ENCODE assay signal across 8 cellular contexts in the genomic region with DNA sequence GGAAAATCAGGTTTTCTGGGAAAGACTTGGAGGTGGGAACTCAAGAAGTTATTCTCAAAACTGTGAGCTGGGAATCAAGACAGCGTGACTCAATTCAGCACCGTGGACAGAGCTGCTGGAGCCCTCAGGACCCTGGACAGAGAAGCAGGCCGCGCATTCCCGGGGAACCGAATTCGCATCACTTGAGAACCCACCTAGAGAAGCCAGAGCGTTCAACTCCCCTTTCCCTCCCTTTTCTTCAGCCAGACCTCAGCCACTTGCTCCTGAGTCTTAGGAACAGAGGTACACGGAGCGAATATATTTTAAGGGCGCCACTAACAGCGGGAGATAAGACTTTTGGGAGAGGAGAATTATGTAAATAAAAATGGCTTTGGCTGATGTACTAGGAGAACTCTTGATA. TPM values are rescaled to one million over a fixed set of nuclear protein-coding genes. Genes with fewer than 3 reads are reported as not detected.
DNase-seq lines count a peak whose midpoint lies in the region; ATAC-seq and TF ChIP-seq lines count a peak whose summit lies in the region.

No MANE protein-coding gene starts in this region.

- POLR2A ChIA-PET in HCT116 (lab: Charles Lee): no interaction called here

- in situ Hi-C loops in gastrocnemius medialis (cut with MboI; ENCODE audit: low sequenced_read_pairs in 4 of 4): no loop called here

- no peak overlapping the region for H3K9ac ChIP-seq in HCT116 (ENCODE audit: low read length)

- TF ChIP-seq CTCF in HCT116 (IDR thresholded peaks at IDR 0.05 in 2 of 3, conservative IDR thresholded peaks at IDR 0.05 in 1 of 3; ENCODE audit: borderline replicate concordance in 1 of 3, insufficient read depth in 1 of 3, low read depth in 2 of 3, low read length in 2 of 3): no peak
- TF ChIP-seq CTCF in gastrocnemius medialis (IDR thresholded peaks at IDR 0.05 in 4 of 5, conservative IDR thresholded peaks at IDR 0.05 in 1 of 5): no peak

- H3K79me2 ChIP-seq in HCT116 (ENCODE audit: insufficient read depth, low read length): no peaks in the 10 kb centered on the region

- H3K36me3 ChIP-seq in HCT116 (ENCODE audit: control insufficient read depth in 1 of 2, insufficient read depth in 2 of 2, low read length in 2 of 2): no peaks in the 10 kb centered on the region
- H3K36me3 ChIP-seq in gastrocnemius medialis: no peaks in the 10 kb centered on the region

- H3K27me3 ChIP-seq in HCT116 (ENCODE audit: insufficient read depth, low read length): no peaks in the 10 kb centered on the region; the same call in 1 of the 2 replicates
- H3K27me3 ChIP-seq in gastrocnemius medialis: peaks cover 42 to 45% (median 44%) of the 10 kb centered on the region in 3 donors

- peak overlapping the region; percentile 66 for H3K4me3 Mint-ChIP-seq in T-helper 2 cell treated with Interferon-gamma antibody and Interleukin-4, amounts not matched to agents 5 μg/mL and 100 μg/mL, for 36 hours

- H3K27me3 Mint-ChIP-seq in T-helper 2 cell treated with Interferon-gamma antibody and Interleukin-4, amounts not matched to agents 5 μg/mL and 100 μg/mL, for 36 hours (ENCODE audit: low read depth): peaks cover 61% of the 10 kb centered on the region

- peaks cover 0 to 19% of the 10 kb centered on the region in 2 experiments; a peak in 3 of 4 replicates for H3K4me1 ChIP-seq in HCT116 (ENCODE audit: control insufficient read depth in 1 of 2, insufficient read depth in 2 of 2, low read length in 2 of 2)
- no peaks in the 10 kb centered on the region for H3K4me1 ChIP-seq in gastrocnemius medialis

- intact Hi-C loops in HCT116 (cut with micrococcal nuclease) (no loop called here), gastrocnemius medialis (cut with DNase I; ENCODE audit: low total_unique reads) (no loop called here)

- H3K9me3 ChIP-seq in HCT116 (ENCODE audit: control insufficient read depth in 1 of 2, insufficient read depth in 1 of 2, low read depth in 1 of 2, low read length in 2 of 2) (no peaks in the 10 kb centered on the region), gastrocnemius medialis (no peaks in the 10 kb centered on the region)

- RAD21 ChIA-PET in HCT116 (lab: Charles Lee; ENCODE audit: low non-redundant PET in 1 of 2, low total read pairs in 2 of 2, uncharacterized antibody in 2 of 2, unreplicated experiment in 2 of 2): no interaction called here

- H3K27ac ChIP-seq in HCT116 (ENCODE audit: low read depth, low read length) (no peak overlapping the region), gastrocnemius medialis (no peak overlapping the region)

- no TSS peak for BruUV-seq in HCT116 (replicated peaks; lab: Mats Ljungman, UMichigan)

- H3K9me3 Mint-ChIP-seq in T-helper 2 cell treated with Interferon-gamma antibody and Interleukin-4, amounts not matched to agents 5 μg/mL and 100 μg/mL, for 36 hours: no peaks in the 10 kb centered on the region

- no peak for TF ChIP-seq RAD21 in HCT116 (IDR thresholded peaks at IDR 0.05; ENCODE audit: low read depth)

- CTCF ChIA-PET in HCT116 (lab: Charles Lee): interaction anchor here (0.8 to 1.0 kb wide), 2 partner anchors 9 to 123 kb away, joined by 3 to 10 read pairs; no protein-coding TSS in a partner anchor

- no peak overlapping the region for H3K4me3 ChIP-seq in HCT116 (replicated peaks in 1 of 2; ENCODE audit: low read depth in 1 of 2, low read length in 2 of 2)
- no peak overlapping the region for H3K4me3 ChIP-seq in gastrocnemius medialis

- H3K36me3 Mint-ChIP-seq in T-helper 2 cell treated with Interferon-gamma antibody and Interleukin-4, amounts not matched to agents 5 μg/mL and 100 μg/mL, for 36 hours (ENCODE audit: low read depth): no peaks in the 10 kb centered on the region

- TF ChIP-seq POLR2A in HCT116 (IDR thresholded peaks at IDR 0.05; ENCODE audit: borderline replicate concordance, extremely low read depth, insufficient read depth, insufficient read length): no peak
- TF ChIP-seq POLR2A in gastrocnemius medialis (IDR thresholded peaks at IDR 0.05): no peak

- no peaks in the 10 kb centered on the region for H3K9me2 ChIP-seq in HCT116 (ENCODE audit: insufficient read depth)

- DNase-seq in HCT116 (ENCODE audit: low read depth, low spot score) (no peak), amygdala (lab: John Stamatoyannopoulos, UW) (peak in 49 of 56 donors; percentile 1 to 80 (median 29)), hypothalamus (lab: John Stamatoyannopoulos, UW) (peak in 45 of 51 donors; percentile 2 to 69 (median 31)), gastrocnemius medialis (peak; percentile 33 to 35), DMS79 treated with DMSO at 0.1 percent for 48 hours (lab: John Stamatoyannopoulos, UW) (no peak), NCI-H2196 (lab: John Stamatoyannopoulos, UW; ENCODE audit: unreplicated experiment) (no peak)
- DNase-seq in T-helper 2 cell treated with Interferon-gamma antibody and Interleukin-4, amounts not matched to agents 5 μg/mL and 100 μg/mL, for 36 hours (ENCODE audit: low spot score): peak; percentile 61

- no peak overlapping the region for H3K27ac Mint-ChIP-seq in T-helper 2 cell treated with Interferon-gamma antibody and Interleukin-4, amounts not matched to agents 5 μg/mL and 100 μg/mL, for 36 hours

- H3K4me2 ChIP-seq in HCT116 (ENCODE audit: low read length): peak overlapping the region; percentile 77

- no peaks in the 10 kb centered on the region for H4K20me1 ChIP-seq in HCT116 (ENCODE audit: insufficient read depth)

- ATAC-seq in HCT116: peak; percentile 73
- peak; percentile 70 to 75 for ATAC-seq in gastrocnemius medialis
- no peak for ATAC-seq in HG02870 (IDR thresholded peaks at IDR 0.05; ENCODE audit: unreplicated experiment)

- H3K4me1 Mint-ChIP-seq in T-helper 2 cell treated with Interferon-gamma antibody and Interleukin-4, amounts not matched to agents 5 μg/mL and 100 μg/mL, for 36 hours (ENCODE audit: low read depth): peaks cover 14% of the 10 kb centered on the region

- H2AFZ ChIP-seq in HCT116 (ENCODE audit: low read depth, low read length, poor library complexity, severe bottlenecking): no peak overlapping the region

TF ChIP-seq in HCT116, 20 proteins besides CTCF, POLR2A, EP300 and RAD21 (continues in another document):
- peak; percentile 64; the same call in 1 of the 2 replicates for TF ChIP-seq POLR2AphosphoS5 (IDR thresholded peaks at IDR 0.05; ENCODE audit: low read depth, low read length)
- no peak for TF ChIP-seq TCF7L2 (IDR thresholded peaks at IDR 0.05; ENCODE audit: borderline replicate concordance, extremely low read depth, insufficient read depth, insufficient read length)
- no peak for TF ChIP-seq SP1 (IDR thresholded peaks at IDR 0.05; ENCODE audit: low read depth)
- TF ChIP-seq, protein P1, sequence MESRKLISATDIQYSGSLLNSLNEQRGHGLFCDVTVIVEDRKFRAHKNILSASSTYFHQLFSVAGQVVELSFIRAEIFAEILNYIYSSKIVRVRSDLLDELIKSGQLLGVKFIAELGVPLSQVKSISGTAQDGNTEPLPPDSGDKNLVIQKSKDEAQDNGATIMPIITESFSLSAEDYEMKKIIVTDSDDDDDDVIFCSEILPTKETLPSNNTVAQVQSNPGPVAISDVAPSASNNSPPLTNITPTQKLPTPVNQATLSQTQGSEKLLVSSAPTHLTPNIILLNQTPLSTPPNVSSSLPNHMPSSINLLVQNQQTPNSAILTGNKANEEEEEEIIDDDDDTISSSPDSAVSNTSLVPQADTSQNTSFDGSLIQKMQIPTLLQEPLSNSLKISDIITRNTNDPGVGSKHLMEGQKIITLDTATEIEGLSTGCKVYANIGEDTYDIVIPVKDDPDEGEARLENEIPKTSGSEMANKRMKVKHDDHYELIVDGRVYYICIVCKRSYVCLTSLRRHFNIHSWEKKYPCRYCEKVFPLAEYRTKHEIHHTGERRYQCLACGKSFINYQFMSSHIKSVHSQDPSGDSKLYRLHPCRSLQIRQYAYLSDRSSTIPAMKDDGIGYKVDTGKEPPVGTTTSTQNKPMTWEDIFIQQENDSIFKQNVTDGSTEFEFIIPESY (IDR thresholded peaks at IDR 0.05; ENCODE audit: extremely low read depth, insufficient replicate concordance, low read length): no peak
- no peak for TF ChIP-seq EZH2phosphoT487 (IDR thresholded peaks at IDR 0.05; ENCODE audit: borderline replicate concordance)
- TF ChIP-seq CBX3 (IDR thresholded peaks at IDR 0.05; ENCODE audit: low read depth): peak; percentile 75
- peak; percentile 99 for TF ChIP-seq SIN3A (IDR thresholded peaks at IDR 0.05; ENCODE audit: low read depth)
- no peak for TF ChIP-seq EZH2 (IDR thresholded peaks at IDR 0.05)
- TF ChIP-seq ZNF274 (IDR thresholded peaks at IDR 0.05; ENCODE audit: low read depth, low read length): no peak
- TF ChIP-seq ELF1 (IDR thresholded peaks at IDR 0.05; ENCODE audit: borderline replicate concordance, low read depth): no peak
- no peak for TF ChIP-seq ZFX (IDR thresholded peaks at IDR 0.05)
- TF ChIP-seq EGR1 (IDR thresholded peaks at IDR 0.05; ENCODE audit: low read depth): no peak
- TF ChIP-seq, protein P2, sequence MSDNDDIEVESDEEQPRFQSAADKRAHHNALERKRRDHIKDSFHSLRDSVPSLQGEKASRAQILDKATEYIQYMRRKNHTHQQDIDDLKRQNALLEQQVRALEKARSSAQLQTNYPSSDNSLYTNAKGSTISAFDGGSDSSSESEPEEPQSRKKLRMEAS (IDR thresholded peaks at IDR 0.05): peak; percentile 85

RNA-seq across cellular contexts. Expression of gene LIN28A, which starts 2.0 kb away (rescaled TPM):
- total RNA-seq in HCT116 (2021; ENCODE audit: unreplicated experiment): 1.4 TPM
- 0.21 and 0.33 TPM in 2 replicates for polyA plus RNA-seq in HCT116 (2012)
- not detected for total RNA-seq in gastrocnemius medialis

RNA-seq across cellular contexts. Expression of gene DHDDS, which starts 23.5 kb away (rescaled TPM):
- total RNA-seq in HCT116 (2021; ENCODE audit: unreplicated experiment) (46.0 TPM), gastrocnemius medialis (10 to 100 TPM; 12.1 to 30.7 (median 22.3) TPM)
- polyA plus RNA-seq in HCT116 (2012): 25.5 and 29.2 TPM in 2 replicates

RNA-seq across cellular contexts. Expression of gene ZNF683, which starts 36.1 kb away (rescaled TPM):
- total RNA-seq in HCT116 (2021; ENCODE audit: unreplicated experiment) (not detected), gastrocnemius medialis (not detected)
- not detected in 2 replicates for polyA plus RNA-seq in HCT116 (2012)

RNA-seq across cellular contexts. Expression of gene CRYBG2, which starts 54.7 kb away (rescaled TPM):
- total RNA-seq in HCT116 (2021; ENCODE audit: unreplicated experiment): 10.5 TPM
- polyA plus RNA-seq in HCT116 (2012): 11.8 and 13.8 TPM in 2 replicates
- not detected for total RNA-seq in gastrocnemius medialis

Comparison
In these comparisons a context has a peak if more than half of its experiments do, and no peak if none do; other contexts are left out.
1. DNase-seq: peak in T-helper 2 cell treated with Interferon-gamma antibody and Interleukin-4, amounts not matched to agents 5 μg/mL and 100 μg/mL, for 36 hours (single experiment), amygdala (49 of 56), hypothalamus (45 of 51) and gastrocnemius medialis (2 of 2); none in HCT116 (single experiment), DMS79 treated with DMSO at 0.1 percent for 48 hours (single experiment) and NCI-H2196 (single experiment).